In the genomic region with DNA sequence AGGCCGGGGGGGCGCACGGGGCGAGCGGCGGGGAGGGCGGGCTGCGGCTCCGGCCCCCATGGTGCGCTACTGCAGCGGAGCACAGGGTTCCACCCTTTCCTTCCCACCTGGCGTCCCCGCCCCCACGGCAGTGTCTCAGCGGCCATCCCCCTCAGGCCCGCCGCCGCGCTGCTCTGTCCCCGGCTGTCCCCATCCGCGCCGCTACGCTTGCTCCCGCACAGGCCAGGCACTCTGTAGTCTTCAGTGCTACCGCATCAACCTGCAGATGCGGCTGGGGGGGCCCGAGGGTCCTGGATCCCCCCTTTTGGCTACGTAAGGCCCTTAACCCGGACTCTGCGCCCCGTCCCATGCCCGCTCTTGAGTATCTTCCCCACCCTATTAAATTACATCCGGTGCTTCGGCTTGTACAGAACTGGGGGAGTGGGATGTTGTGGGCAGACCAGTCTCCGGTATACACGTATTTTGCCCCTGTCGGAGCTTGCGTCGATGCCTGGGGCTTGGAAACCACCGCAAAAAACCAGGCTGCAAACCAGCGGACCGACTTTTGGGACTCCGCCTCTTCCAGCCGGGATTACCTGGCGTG, we compare ENCODE assay signal across 1 cellular context.
TF ChIP-seq lines count a peak whose summit lies in the region.

No MANE protein-coding gene starts in this region.

TF ChIP-seq in WTC11, 78 proteins besides CTCF, POLR2A, EP300 and RAD21 (continued from another document):
- TF ChIP-seq ZNF416 (CRISPR knock-in tag; IDR thresholded peaks at IDR 0.05) (0 out of 2 replicates have a peak, but pooled peaks have one; percentile 35), ETV6 (CRISPR knock-in tag; IDR thresholded peaks at IDR 0.05) (0 out of 2 replicates have a peak, but pooled peaks have one; percentile 27), SP1 (CRISPR knock-in tag; conservative IDR thresholded peaks at IDR 0.05) (peak; percentile 56; the same call in 1 of the 2 replicates), RELA (CRISPR knock-in tag; IDR thresholded peaks at IDR 0.05; ENCODE audit: borderline replicate concordance) (0 out of 2 replicates have a peak, but pooled peaks have one; percentile 63), CBFB (CRISPR knock-in tag; IDR thresholded peaks at IDR 0.05; ENCODE audit: low read depth) (peak; percentile 62; the same call in 1 of the 2 replicates), NFATC4 (CRISPR knock-in tag; IDR thresholded peaks at IDR 0.05) (no peak), GTF2I (CRISPR knock-in tag; conservative IDR thresholded peaks at IDR 0.05) (no peak), ZNF121 (CRISPR knock-in tag; IDR thresholded peaks at IDR 0.05) (peak; percentile 25; the same call in 1 of the 2 replicates), FOXP1 (CRISPR knock-in tag; IDR thresholded peaks at IDR 0.05; ENCODE audit: borderline replicate concordance) (peak; percentile 53)
- TF ChIP-seq, protein P1, sequence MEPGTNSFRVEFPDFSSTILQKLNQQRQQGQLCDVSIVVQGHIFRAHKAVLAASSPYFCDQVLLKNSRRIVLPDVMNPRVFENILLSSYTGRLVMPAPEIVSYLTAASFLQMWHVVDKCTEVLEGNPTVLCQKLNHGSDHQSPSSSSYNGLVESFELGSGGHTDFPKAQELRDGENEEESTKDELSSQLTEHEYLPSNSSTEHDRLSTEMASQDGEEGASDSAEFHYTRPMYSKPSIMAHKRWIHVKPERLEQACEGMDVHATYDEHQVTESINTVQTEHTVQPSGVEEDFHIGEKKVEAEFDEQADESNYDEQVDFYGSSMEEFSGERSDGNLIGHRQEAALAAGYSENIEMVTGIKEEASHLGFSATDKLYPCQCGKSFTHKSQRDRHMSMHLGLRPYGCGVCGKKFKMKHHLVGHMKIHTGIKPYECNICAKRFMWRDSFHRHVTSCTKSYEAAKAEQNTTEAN (CRISPR knock-in tag; IDR thresholded peaks at IDR 0.05) = peak; percentile 82
- TF ChIP-seq, protein P2, sequence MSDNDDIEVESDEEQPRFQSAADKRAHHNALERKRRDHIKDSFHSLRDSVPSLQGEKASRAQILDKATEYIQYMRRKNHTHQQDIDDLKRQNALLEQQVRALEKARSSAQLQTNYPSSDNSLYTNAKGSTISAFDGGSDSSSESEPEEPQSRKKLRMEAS (CRISPR knock-in tag; IDR thresholded peaks at IDR 0.05) = 0 out of 2 replicates have a peak, but pooled peaks have one; percentile 31
